29 cellular contexts compared by ENCODE assay signal in genomic region chr15:75230016-75230343, GRCh38. TPM values are rescaled to one million over a fixed set of nuclear protein-coding genes. Genes with fewer than 3 reads are reported as not detected.
DNase-seq lines count a peak whose midpoint lies in the region; ATAC-seq, FAIRE-seq and TF ChIP-seq lines count a peak whose summit lies in the region.
"Had no signal": no experiment of that assay in that cellular context is flagged by ENCODE, and none has a peak within 500 bp of the region (broad histone marks: within the 10 kb centered on the region; RNA-seq: fewer than 3 reads in every experiment).

No MANE protein-coding gene starts in this region.

- no peak overlapping the region for H4K5ac ChIP-seq in H1 (ENCODE audit: insufficient read length, low read depth, low read length)

- H2BK120ac ChIP-seq in H1 (replicated peaks; ENCODE audit: low read depth, low read length) (no peak overlapping the region), trophoblast cell (ENCODE audit: insufficient read depth, low read length, poor library complexity) (no peak overlapping the region)

- H3K14ac ChIP-seq in H1 (ENCODE audit: insufficient read length) (no peak overlapping the region), trophoblast cell (ENCODE audit: low read length) (no peak overlapping the region)

- 93% methylated on average over 2 of the region's 2 CpGs; no CpG with 5 or more reads in 1 of the 2 experiments for WGBS in H1 (ENCODE audit: extremely low coverage in 1 of 2, insufficient coverage in 1 of 2, insufficient read length in 1 of 2, insufficient replicate concordance in 2 of 2, low coverage in 1 of 2, low lambda C conversion rate in 2 of 2, missing lambda C conversion rate in 1 of 2), 2 experiments
- no CpG with 5 or more reads among the region's 2 CpGs for WGBS in trophoblast cell (ENCODE audit: extremely low coverage, insufficient coverage, insufficient read length)

- no peak overlapping the region for H3K4me2 ChIP-seq in H1 (ENCODE audit: insufficient read depth in 1 of 2, low read depth in 2 of 2, low read length in 2 of 2)
- no peak overlapping the region for H3K4me2 ChIP-seq in trophoblast cell (ENCODE audit: low read length)

- H3K36me3 Mint-ChIP-seq in activated naive CD8-positive, alpha-beta T cell treated with anti-CD3 and anti-CD28 coated beads, Interleukin-2, amount 10 ng/mL, durations not matched to agents 7 days and 5 days: no peaks in the 10 kb centered on the region
- no peaks in the 10 kb centered on the region for H3K36me3 Mint-ChIP-seq in activated naive CD8-positive, alpha-beta T cell treated with anti-CD3 and anti-CD28 coated beads for 36 hours
- H3K36me3 Mint-ChIP-seq: CD8-positive, alpha-beta T cell had no signal

- H3K9me3 Mint-ChIP-seq in activated naive CD8-positive, alpha-beta T cell treated with anti-CD3 and anti-CD28 coated beads, Interleukin-2, amount 10 ng/mL, durations not matched to agents 7 days and 5 days: no peaks in the 10 kb centered on the region
- no peaks in the 10 kb centered on the region for H3K9me3 Mint-ChIP-seq in activated naive CD8-positive, alpha-beta T cell treated with anti-CD3 and anti-CD28 coated beads for 36 hours
- H3K9me3 Mint-ChIP-seq: CD8-positive, alpha-beta T cell had no signal

- H3K27me3 Mint-ChIP-seq in activated naive CD8-positive, alpha-beta T cell treated with anti-CD3 and anti-CD28 coated beads, Interleukin-2, amount 10 ng/mL, durations not matched to agents 7 days and 5 days: peaks cover 8% of the 10 kb centered on the region
- H3K27me3 Mint-ChIP-seq in activated naive CD8-positive, alpha-beta T cell treated with anti-CD3 and anti-CD28 coated beads for 36 hours: peaks cover 13% of the 10 kb centered on the region

- H3K36me3 ChIP-seq in H1 (ENCODE audit: control insufficient read depth in 2 of 4, insufficient read depth in 4 of 4, low read length in 3 of 4) (no peaks in the 10 kb centered on the region), trophoblast cell (ENCODE audit: control insufficient read depth in 1 of 2, insufficient read depth in 2 of 2, low read length in 2 of 2) (no peaks in the 10 kb centered on the region)
- H3K36me3 ChIP-seq: SJSA1 had no signal

- H4K91ac ChIP-seq in H1 (replicated peaks; ENCODE audit: insufficient read length, low read length): no peak overlapping the region
- H4K91ac ChIP-seq in trophoblast cell (ENCODE audit: low read depth, low read length): peak overlapping the region; percentile 39

- H3K79me2 ChIP-seq in H1 (ENCODE audit: control insufficient read depth in 1 of 2, insufficient read depth in 2 of 2, low read length in 2 of 2) (no peaks in the 10 kb centered on the region), trophoblast cell (ENCODE audit: control insufficient read depth, insufficient read depth, low read length, poor library complexity) (no peaks in the 10 kb centered on the region)

- H3K4me3 ChIP-seq in H1 (ENCODE audit: extremely low read depth in 1 of 4, insufficient read depth in 2 of 4, low read depth in 3 of 4, low read length in 4 of 4) (no peak overlapping the region), trophoblast cell (ENCODE audit: low read depth, low read length) (no peak overlapping the region)
- H3K4me3 ChIP-seq: GM12878, SJSA1 had no signal

- 0 out of 2 replicates have a peak overlapping the region, but pooled peaks have one; percentile 9 for H2BK5ac ChIP-seq in H1 (ENCODE audit: low read depth, low read length)
- no peak overlapping the region for H2BK5ac ChIP-seq in trophoblast cell (ENCODE audit: low read depth, low read length, poor library complexity)

- FAIRE-seq in GM12891 (lab: Jason Lieb, UNC): no peak
- no peak for FAIRE-seq in H1 (lab: Jason Lieb, UNC)
- FAIRE-seq: A204.1, GM12878, GM19239 had no signal

- no peak overlapping the region for H3K4me3 Mint-ChIP-seq in activated naive CD8-positive, alpha-beta T cell treated with anti-CD3 and anti-CD28 coated beads, Interleukin-2, amount 10 ng/mL, durations not matched to agents 7 days and 5 days
- H3K4me3 Mint-ChIP-seq in activated naive CD8-positive, alpha-beta T cell treated with anti-CD3 and anti-CD28 coated beads for 36 hours: no peak overlapping the region
- H3K4me3 Mint-ChIP-seq: CD8-positive, alpha-beta T cell had no signal

- POLR2A ChIA-PET in activated naive CD8-positive, alpha-beta T cell treated with anti-CD3 and anti-CD28 coated beads, Interleukin-2, amount 10 ng/mL, durations not matched to agents 7 days and 5 days (lab: Charles Lee): no interaction called here
- POLR2A ChIA-PET in H1 (lab: Charles Lee; ENCODE audit: partially characterized antibody): no interaction called here

- no peak overlapping the region for H3K23ac ChIP-seq in H1 (ENCODE audit: insufficient read length)
- H3K23ac ChIP-seq in trophoblast cell (ENCODE audit: low read length): no peak overlapping the region

- peak; percentile 14 for DNase-seq in activated naive CD8-positive, alpha-beta T cell treated with anti-CD3 and anti-CD28 coated beads, Interleukin-2, amount 10 ng/mL, durations not matched to agents 7 days and 5 days
- no peak for DNase-seq in activated naive CD8-positive, alpha-beta T cell treated with anti-CD3 and anti-CD28 coated beads for 36 hours
- peak; percentile 17 for DNase-seq in GM12891 (ENCODE audit: insufficient read length, low spot score)
- DNase-seq in H1 (ENCODE audit: low read depth in 1 of 2, low spot score in 2 of 2): no peak
- no peak for DNase-seq in trophoblast cell
- DNase-seq in GM19240 (ENCODE audit: insufficient read length, low spot score): no peak
- DNase-seq: AML-193; CD8-positive, alpha-beta T cell; DMS 273 treated with DMSO at 0.1 percent for 48 hours; DMS79; EL; GDM1; KBM-7; MV-4-11; NCI-H1105; NCI-H1436 treated with DMSO at 0.1 percent for 48 hours; NCI-H1930; NCI-H2107; NCI-H446 treated with DMSO at 0.1 percent for 48 hours; Right ventricle myocardium superior had no signal

- H2AK5ac ChIP-seq in H1 (ENCODE audit: low read depth, low read length) (no peak overlapping the region), trophoblast cell (ENCODE audit: low read length) (no peak overlapping the region)

- H2BK15ac ChIP-seq in H1 (ENCODE audit: low read length): no peak overlapping the region

- H3K27ac ChIP-seq in H1 (ENCODE audit: low read depth, low read length) (no peak overlapping the region), trophoblast cell (ENCODE audit: low read depth, low read length) (peak overlapping the region; percentile 7)
- H3K27ac ChIP-seq: C4-2B, SJSA1 had no signal

- TF ChIP-seq RAD21 in H1 (IDR thresholded peaks at IDR 0.05 in 1 of 2, conservative IDR thresholded peaks at IDR 0.05 in 1 of 2; ENCODE audit: low read depth in 2 of 2, low read length in 2 of 2): no peak

- H3K4ac ChIP-seq in H1 (replicated peaks; ENCODE audit: insufficient read length, low read depth, low read length): no peak overlapping the region
- H3K4ac ChIP-seq in trophoblast cell (ENCODE audit: low read depth, low read length): no peak overlapping the region

- H3K23me2 ChIP-seq in H1 (ENCODE audit: low read depth, low read length): no peaks in the 10 kb centered on the region

- no peak overlapping the region for H3K27ac Mint-ChIP-seq in activated naive CD8-positive, alpha-beta T cell treated with anti-CD3 and anti-CD28 coated beads, Interleukin-2, amount 10 ng/mL, durations not matched to agents 7 days and 5 days
- no peak overlapping the region for H3K27ac Mint-ChIP-seq in activated naive CD8-positive, alpha-beta T cell treated with anti-CD3 and anti-CD28 coated beads for 36 hours
- H3K27ac Mint-ChIP-seq: CD8-positive, alpha-beta T cell had no signal

- TF ChIP-seq POLR2A in GM12891 (IDR thresholded peaks at IDR 0.05; ENCODE audit: low read depth, low read length): no peak
- TF ChIP-seq POLR2A in H1 (IDR thresholded peaks at IDR 0.05; ENCODE audit: control extremely low read depth in 1 of 2, low read depth in 2 of 2, low read length in 2 of 2): no peak

- H3K56ac ChIP-seq in H1 (replicated peaks; ENCODE audit: insufficient read length, low read depth, low read length): no peak overlapping the region

- H3K9ac ChIP-seq in H1 (replicated peaks in 1 of 4; ENCODE audit: extremely low read depth in 1 of 4, low read depth in 3 of 4, low read length in 3 of 4) (no peak overlapping the region), trophoblast cell (ENCODE audit: low read length) (no peak overlapping the region)

- peaks cover 3% of the 10 kb centered on the region for H3K4me1 Mint-ChIP-seq in activated naive CD8-positive, alpha-beta T cell treated with anti-CD3 and anti-CD28 coated beads, Interleukin-2, amount 10 ng/mL, durations not matched to agents 7 days and 5 days
- no peaks in the 10 kb centered on the region for H3K4me1 Mint-ChIP-seq in activated naive CD8-positive, alpha-beta T cell treated with anti-CD3 and anti-CD28 coated beads for 36 hours

- H4K8ac ChIP-seq in H1 (ENCODE audit: extremely low read depth, insufficient read depth, low read length): no peak overlapping the region
- no peak overlapping the region for H4K8ac ChIP-seq in trophoblast cell (ENCODE audit: low read depth, low read length)

- H3K79me1 ChIP-seq in H1 (ENCODE audit: low read depth, low read length): no peaks in the 10 kb centered on the region
- H3K79me1 ChIP-seq in trophoblast cell (ENCODE audit: low read length): no peaks in the 10 kb centered on the region

- no peak for TF ChIP-seq EP300 in H1 (IDR thresholded peaks at IDR 0.05; ENCODE audit: borderline replicate concordance in 1 of 2, low read depth in 2 of 2, low read length in 2 of 2)

- H2AFZ ChIP-seq in H1 (ENCODE audit: low read length) (no peak overlapping the region), trophoblast cell (ENCODE audit: insufficient read depth, low read length, poor library complexity) (no peak overlapping the region)

- CTCF ChIA-PET in H1 (lab: Charles Lee; ENCODE audit: partially characterized antibody): interaction anchor here (0.8 to 3.4 kb wide), 5 partner anchors 11 to 200 kb away, joined by 3 to 8 read pairs (median 4); no protein-coding TSS in a partner anchor

- no peak overlapping the region; the same call in 1 of the 2 replicates for H3K18ac ChIP-seq in H1 (ENCODE audit: extremely low read depth, low read length)
- no peak overlapping the region for H3K18ac ChIP-seq in trophoblast cell (ENCODE audit: low read length)

- H3K9me3 ChIP-seq in H1 (ENCODE audit: insufficient read depth in 2 of 2, low read depth in 1 of 2, low read length in 1 of 2) (no peaks in the 10 kb centered on the region), trophoblast cell (ENCODE audit: insufficient read depth, low read depth, low read length) (peaks cover 2% of the 10 kb centered on the region)
- H3K9me3 ChIP-seq: Caco-2, SJSA1 had no signal

- H3K27me3 ChIP-seq in H1 (replicated peaks in 1 of 4; ENCODE audit: control insufficient read depth in 3 of 4, extremely low read depth in 1 of 4, insufficient read depth in 3 of 4, low read length in 3 of 4): no peaks in the 10 kb centered on the region; a peak in 1 of 7 replicates
- no peaks in the 10 kb centered on the region for H3K27me3 ChIP-seq in trophoblast cell (ENCODE audit: insufficient read depth, low read length)

- no peak for ATAC-seq in activated naive CD8-positive, alpha-beta T cell treated with anti-CD3 and anti-CD28 coated beads, Interleukin-2, amount 10 ng/mL, durations not matched to agents 7 days and 5 days (ENCODE audit: low read depth)
- no peak for ATAC-seq in HG03159 (IDR thresholded peaks at IDR 0.05; ENCODE audit: unreplicated experiment)
- ATAC-seq: CD8-positive, alpha-beta T cell had no signal

- H4K20me1 ChIP-seq in H1 (replicated peaks in 1 of 2; ENCODE audit: control insufficient read depth in 1 of 2, insufficient read depth in 2 of 2, low read length in 2 of 2): no peaks in the 10 kb centered on the region

- no peak overlapping the region for H4K12ac ChIP-seq in trophoblast cell (ENCODE audit: low read depth, low read length)

- no peak overlapping the region for H2BK12ac ChIP-seq in H1 (ENCODE audit: low read depth, low read length)
- no peak overlapping the region for H2BK12ac ChIP-seq in trophoblast cell (ENCODE audit: low read length)

- H2BK20ac ChIP-seq in H1 (ENCODE audit: low read length): 0 out of 2 replicates have a peak overlapping the region, but pooled peaks have one; percentile 10

- no peak for TF ChIP-seq CTCF in H1 (IDR thresholded peaks at IDR 0.05; ENCODE audit: control extremely low read depth in 1 of 3, insufficient read depth in 1 of 3, low read depth in 1 of 3, low read length in 3 of 3)

- no peaks in the 10 kb centered on the region; a peak in 2 of 7 replicates for H3K4me1 ChIP-seq in H1 (replicated peaks in 1 of 4; ENCODE audit: control insufficient read depth in 3 of 4, insufficient read depth in 4 of 4, low read length in 3 of 4)
- H3K4me1 ChIP-seq in trophoblast cell (ENCODE audit: control insufficient read depth in 1 of 2, insufficient read depth in 2 of 2, low read length in 2 of 2): peaks cover 0 to 10% of the 10 kb centered on the region in 2 experiments
- H3K4me1 ChIP-seq: SJSA1 had no signal

RNA-seq across cellular contexts. Expression of gene GOLGA6C, which starts 28.2 kb away (rescaled TPM):
- total RNA-seq in activated naive CD8-positive, alpha-beta T cell treated with anti-CD3 and anti-CD28 coated beads, Interleukin-2, amount 10 ng/mL, durations not matched to agents 7 days and 5 days: not detected
- not detected for total RNA-seq in activated naive CD8-positive, alpha-beta T cell treated with anti-CD3 and anti-CD28 coated beads for 36 hours
- polyA plus RNA-seq in GM12891 (2012; ENCODE audit: low read depth, missing spikeins): not detected
- total RNA-seq in H1 (2021; fragmentation: NEBNext Ultra II Directional; extraction: Animal tissue kit (Norgen Biotek cat#: 25700)): 0.35 TPM in 1 of 2 replicates, not detected in the other
- 0.14 and 0.17 TPM in 2 replicates for polyA plus RNA-seq in H1 (2011; rRNA removed)
- 0.22 TPM for polyA plus RNA-seq in H1 (2011; cell fraction: cytosol; rRNA removed)
- polyA plus RNA-seq in H1 (2011; cell fraction: nucleus; rRNA removed): 0.11 TPM
- 0.15 to 0.61 TPM (median 0.42 TPM) in 4 replicates for polyA plus RNA-seq in H1 (2012, experiment 1 of 2)
- not detected for polyA plus RNA-seq in H1 (2012, experiment 2 of 2)
- polyA plus RNA-seq in H1 (2013, experiment 1 of 2): 0.99 TPM
- 0.75 TPM for polyA plus RNA-seq in H1 (2013, experiment 2 of 2)
- polyA minus RNA-seq in H1 (2011; rRNA and poly(A)+ RNA removed): not detected in 2 replicates
- not detected for polyA minus RNA-seq in H1 (2011; cell fraction: cytosol; rRNA and poly(A)+ RNA removed)
- polyA minus RNA-seq in H1 (2011; cell fraction: nucleus; rRNA and poly(A)+ RNA removed): 0.30 TPM
- 0.03 and 0.06 TPM in 2 replicates for polyA plus RNA-seq in trophoblast cell (2013)
- total RNA-seq: Caco-2; CD8-positive, alpha-beta T cell; GM12878; LHCN-M2; MCF 10A; Right ventricle myocardium superior; SJSA1 had no signal
- polyA plus RNA-seq: GM12878 had no signal

RNA-seq across cellular contexts. Expression of gene C15orf39, which starts 28.3 kb away (rescaled TPM):
- total RNA-seq in activated naive CD8-positive, alpha-beta T cell treated with anti-CD3 and anti-CD28 coated beads, Interleukin-2, amount 10 ng/mL, durations not matched to agents 7 days and 5 days: 10 to 100 TPM; 45.6 to 45.9 TPM
- total RNA-seq in activated naive CD8-positive, alpha-beta T cell treated with anti-CD3 and anti-CD28 coated beads for 36 hours: 10 to 100 TPM; 34.3 to 35.7 TPM
- 41.0 TPM for polyA plus RNA-seq in GM12891 (2012; ENCODE audit: low read depth, missing spikeins)
- total RNA-seq in H1 (2021; fragmentation: NEBNext Ultra II Directional; extraction: Animal tissue kit (Norgen Biotek cat#: 25700)): 35.6 and 38.5 TPM in 2 replicates
- 13.8 and 18.9 TPM in 2 replicates for polyA plus RNA-seq in H1 (2011; rRNA removed)
- 5.7 TPM for polyA plus RNA-seq in H1 (2011; cell fraction: cytosol; rRNA removed)
- polyA plus RNA-seq in H1 (2011; cell fraction: nucleus; rRNA removed): 15.1 TPM
- 17.6 to 27.7 TPM (median 24.3 TPM) in 4 replicates for polyA plus RNA-seq in H1 (2012, experiment 1 of 2)
- 24.9 TPM for polyA plus RNA-seq in H1 (2012, experiment 2 of 2)
- polyA plus RNA-seq in H1 (2013, experiment 1 of 2): 23.9 TPM
- 24.3 TPM for polyA plus RNA-seq in H1 (2013, experiment 2 of 2)
- polyA minus RNA-seq in H1 (2011; rRNA and poly(A)+ RNA removed): 14.5 and 15.8 TPM in 2 replicates
- polyA minus RNA-seq in H1 (2011; cell fraction: cytosol; rRNA and poly(A)+ RNA removed): 23.3 TPM
- 21.6 TPM for polyA minus RNA-seq in H1 (2011; cell fraction: nucleus; rRNA and poly(A)+ RNA removed)
- 9.6 and 9.8 TPM in 2 replicates for polyA plus RNA-seq in trophoblast cell (2013)

RNA-seq across cellular contexts. Expression of gene GOLGA6D, which starts 52.7 kb away (rescaled TPM):
- total RNA-seq in activated naive CD8-positive, alpha-beta T cell treated with anti-CD3 and anti-CD28 coated beads, Interleukin-2, amount 10 ng/mL, durations not matched to agents 7 days and 5 days: not detected
- not detected for total RNA-seq in activated naive CD8-positive, alpha-beta T cell treated with anti-CD3 and anti-CD28 coated beads for 36 hours
- polyA plus RNA-seq in GM12891 (2012; ENCODE audit: low read depth, missing spikeins): 0.05 TPM
- 0.69 and 0.73 TPM in 2 replicates for total RNA-seq in H1 (2021; fragmentation: NEBNext Ultra II Directional; extraction: Animal tissue kit (Norgen Biotek cat#: 25700))
- polyA plus RNA-seq in H1 (2011; rRNA removed): 0.20 and 0.27 TPM in 2 replicates
- 0.58 TPM for polyA plus RNA-seq in H1 (2011; cell fraction: cytosol; rRNA removed)
- 0.74 TPM for polyA plus RNA-seq in H1 (2011; cell fraction: nucleus; rRNA removed)
- 0.25 to 0.81 TPM (median 0.51 TPM) in 4 replicates for polyA plus RNA-seq in H1 (2012, experiment 1 of 2)
- polyA plus RNA-seq in H1 (2012, experiment 2 of 2): 0.14 TPM
- 0.77 TPM for polyA plus RNA-seq in H1 (2013, experiment 1 of 2)
- polyA plus RNA-seq in H1 (2013, experiment 2 of 2): 0.85 TPM
- polyA minus RNA-seq in H1 (2011; rRNA and poly(A)+ RNA removed): 0.47 and 0.68 TPM in 2 replicates
- polyA minus RNA-seq in H1 (2011; cell fraction: cytosol; rRNA and poly(A)+ RNA removed): not detected
- not detected for polyA minus RNA-seq in H1 (2011; cell fraction: nucleus; rRNA and poly(A)+ RNA removed)
- polyA plus RNA-seq in trophoblast cell (2013): 0.08 TPM in 1 of 2 replicates, not detected in the other
- total RNA-seq: Caco-2, GM12878, LHCN-M2, MCF 10A, Right ventricle myocardium superior, SJSA1 had no signal
- polyA plus RNA-seq: GM12878 had no signal

Comparison
In these comparisons a context has a peak if more than half of its experiments do, and no peak if none do; other contexts are left out.
1. DNase-seq: peak in activated naive CD8-positive, alpha-beta T cell treated with anti-CD3 and anti-CD28 coated beads, Interleukin-2, amount 10 ng/mL, durations not matched to agents 7 days and 5 days (single experiment) and GM12891 (single experiment); none in activated naive CD8-positive, alpha-beta T cell treated with anti-CD3 and anti-CD28 coated beads for 36 hours (single experiment), H1 (0 of 2), trophoblast cell (0 of 2) and GM19240 (single experiment).